In the genomic region with DNA sequence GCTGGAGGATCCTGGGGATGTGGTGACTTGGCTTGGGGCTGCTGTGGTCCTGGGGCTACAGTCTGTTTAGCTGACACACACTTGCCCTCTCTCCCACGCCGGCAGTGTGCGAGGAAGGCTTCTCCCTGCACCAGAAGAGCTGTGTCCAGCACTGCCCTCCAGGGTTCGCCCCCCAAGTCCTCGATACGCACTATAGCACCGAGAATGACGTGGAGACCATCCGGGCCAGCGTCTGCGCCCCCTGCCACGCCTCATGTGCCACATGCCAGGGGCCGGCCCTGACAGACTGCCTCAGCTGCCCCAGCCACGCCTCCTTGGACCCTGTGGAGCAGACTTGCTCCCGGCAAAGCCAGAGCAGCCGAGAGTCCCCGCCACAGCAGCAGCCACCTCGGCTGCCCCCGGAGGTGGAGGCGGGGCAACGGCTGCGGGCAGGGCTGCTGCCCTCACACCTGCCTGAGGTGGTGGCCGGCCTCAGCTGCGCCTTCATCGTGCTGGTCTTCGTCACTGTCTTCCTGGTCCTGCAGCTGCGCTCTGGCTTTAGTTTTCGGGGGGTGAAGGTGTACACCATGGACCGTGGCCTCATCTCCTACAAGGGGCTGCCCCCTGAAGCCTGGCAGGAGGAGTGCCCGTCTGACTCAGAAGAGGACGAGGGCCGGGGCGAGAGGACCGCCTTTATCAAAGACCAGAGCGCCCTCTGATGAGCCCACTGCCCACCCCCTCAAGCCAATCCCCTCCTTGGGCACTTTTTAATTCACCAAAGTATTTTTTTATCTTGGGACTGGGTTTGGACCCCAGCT, we compare ENCODE assay signal across 19 cellular contexts. TPM values are rescaled to one million over a fixed set of nuclear protein-coding genes. Genes with fewer than 3 reads are reported as not detected.
DNase-seq lines count a peak whose midpoint lies in the region; ATAC-seq and TF ChIP-seq lines count a peak whose summit lies in the region.
"Had no signal": no experiment of that assay in that cellular context is flagged by ENCODE, and none has a peak within 500 bp of the region (broad histone marks: within the 10 kb centered on the region; RNA-seq: fewer than 3 reads in every experiment).

No MANE protein-coding gene starts in this region.

- H3K4me2 ChIP-seq in IMR-90 (ENCODE audit: low read depth, low read length) (no peak overlapping the region), trophoblast cell (ENCODE audit: low read length) (no peak overlapping the region)
- H3K4me2 ChIP-seq: PC-9 had no signal

- H3K4me1 ChIP-seq in IMR-90 (ENCODE audit: control insufficient read depth, insufficient read depth, low read length) (peaks cover 16% of the 10 kb centered on the region), trophoblast cell (ENCODE audit: control insufficient read depth in 1 of 2, insufficient read depth in 2 of 2, low read length in 2 of 2) (peaks cover 22 to 24% of the 10 kb centered on the region in 2 experiments)
- H3K4me1 ChIP-seq: BE2C had no signal

- peaks cover 16% of the 10 kb centered on the region for H3K4me1 Mint-ChIP-seq in chondrocyte (ENCODE audit: low read depth)

- peaks cover 9% of the 10 kb centered on the region for H3K79me2 ChIP-seq in trophoblast cell (ENCODE audit: control insufficient read depth, insufficient read depth, low read length, poor library complexity)

- H3K79me1 ChIP-seq in IMR-90 (ENCODE audit: low read depth in 1 of 2, low read length in 2 of 2) (peaks cover 9 to 24% of the 10 kb centered on the region in 2 experiments; a peak in 3 of 4 replicates), trophoblast cell (ENCODE audit: low read length) (peaks cover 20% of the 10 kb centered on the region)

- H3K14ac ChIP-seq in IMR-90 (replicated peaks; ENCODE audit: low read depth, low read length) (no peak overlapping the region), trophoblast cell (ENCODE audit: low read length) (no peak overlapping the region)

- CTCF ChIA-PET in IMR-90 (lab: Yijun Ruan, JAX): no interaction called here

- intact Hi-C loops in IMR-90 (cut with micrococcal nuclease): no loop called here

- H3K36me3 ChIP-seq in H7 (replicated peaks; ENCODE audit: control insufficient read depth, insufficient read depth, low read length): peaks cover 16% of the 10 kb centered on the region
- H3K36me3 ChIP-seq in IMR-90 (ENCODE audit: control insufficient read depth, insufficient read depth, low read length): peaks cover 54% of the 10 kb centered on the region
- peaks cover 67 to 68% of the 10 kb centered on the region in 2 experiments for H3K36me3 ChIP-seq in trophoblast cell (ENCODE audit: control insufficient read depth in 1 of 2, insufficient read depth in 2 of 2, low read length in 2 of 2)

- H3K27me3 ChIP-seq in H7 (ENCODE audit: control insufficient read depth, insufficient read depth, low read length): no peaks in the 10 kb centered on the region
- H3K27me3 ChIP-seq in IMR-90 (ENCODE audit: control insufficient read depth, insufficient read depth, low read length): no peaks in the 10 kb centered on the region
- no peaks in the 10 kb centered on the region for H3K27me3 ChIP-seq in trophoblast cell (ENCODE audit: insufficient read depth, low read length)
- H3K27me3 ChIP-seq: BE2C had no signal

- H4K5ac ChIP-seq in IMR-90 (ENCODE audit: low read depth, low read length): no peak overlapping the region

- H3K27ac Mint-ChIP-seq in chondrocyte (ENCODE audit: unreplicated experiment): no peak overlapping the region
- H3K27ac Mint-ChIP-seq: CD4-positive, alpha-beta T cell had no signal

- H3K23ac ChIP-seq in IMR-90 (ENCODE audit: low read depth, low read length) (no peak overlapping the region), trophoblast cell (ENCODE audit: low read length) (no peak overlapping the region)

- H2AK5ac ChIP-seq in IMR-90 (ENCODE audit: low read depth, low read length) (no peak overlapping the region), trophoblast cell (ENCODE audit: low read length) (no peak overlapping the region)

- H3K4me3 ChIP-seq in H7 (ENCODE audit: insufficient read depth, low read depth, low read length) (no peak overlapping the region), IMR-90 (ENCODE audit: insufficient read depth, low read depth, low read length) (no peak overlapping the region), trophoblast cell (ENCODE audit: low read depth, low read length) (no peak overlapping the region)
- H3K4me3 ChIP-seq: PC-9, SK-N-MC had no signal

- dilution Hi-C loops in IMR-90 (cut with HindIII; ENCODE audit: low sequenced_read_pairs, unreplicated experiment): no loop called here

- H2AFZ ChIP-seq in IMR-90 (replicated peaks; ENCODE audit: low read length, poor library complexity) (no peak overlapping the region), trophoblast cell (ENCODE audit: insufficient read depth, low read length, poor library complexity) (no peak overlapping the region)
- H2AFZ ChIP-seq: PC-9 had no signal

- no peaks in the 10 kb centered on the region for H4K20me1 ChIP-seq in IMR-90 (ENCODE audit: insufficient read depth, low read length)

- no peak overlapping the region for H3K9ac ChIP-seq in IMR-90 (ENCODE audit: low read depth, low read length)
- no peak overlapping the region for H3K9ac ChIP-seq in trophoblast cell (ENCODE audit: low read length)

- H2BK120ac ChIP-seq in IMR-90 (ENCODE audit: low read depth, low read length) (no peak overlapping the region), trophoblast cell (ENCODE audit: insufficient read depth, low read length, poor library complexity) (no peak overlapping the region)

- H3K18ac ChIP-seq in IMR-90 (ENCODE audit: low read depth, low read length): no peak overlapping the region
- H3K18ac ChIP-seq in trophoblast cell (ENCODE audit: low read length): no peak overlapping the region

- no peak overlapping the region for H2BK5ac ChIP-seq in IMR-90 (ENCODE audit: low read depth, low read length, poor library complexity, severe bottlenecking)
- no peak overlapping the region for H2BK5ac ChIP-seq in trophoblast cell (ENCODE audit: low read depth, low read length, poor library complexity)

- H4K8ac ChIP-seq in IMR-90 (ENCODE audit: low read depth in 2 of 2, low read length in 2 of 2) (no peak overlapping the region), trophoblast cell (ENCODE audit: low read depth, low read length) (no peak overlapping the region)

- TSS peak; percentile 69 for BruUV-seq in IMR-90 (replicated peaks; lab: Mats Ljungman, UMichigan)

- TF ChIP-seq RAD21 in IMR-90 (IDR thresholded peaks at IDR 0.05; ENCODE audit: low read length): no peak

- no peak overlapping the region for H3K4me3 Mint-ChIP-seq in chondrocyte (ENCODE audit: unreplicated experiment)
- H3K4me3 Mint-ChIP-seq: CD4-positive, alpha-beta T cell had no signal

- H4K12ac ChIP-seq in trophoblast cell (ENCODE audit: low read depth, low read length): no peak overlapping the region

- 93% methylated on average over 27 of the region's 35 CpGs; no CpG with 5 or more reads in 1 of the 2 experiments for WGBS in IMR-90 (ENCODE audit: extremely low coverage in 2 of 2, insufficient read length in 1 of 2), 2 experiments
- no CpG with 5 or more reads among the region's 35 CpGs for WGBS in trophoblast cell (ENCODE audit: extremely low coverage, insufficient coverage, insufficient read length)

- H2BK20ac ChIP-seq in IMR-90 (ENCODE audit: low read depth, low read length): no peak overlapping the region

- no peak for TF ChIP-seq POLR2A in IMR-90 (IDR thresholded peaks at IDR 0.05; ENCODE audit: low read depth, low read length)

- H3K9me3 ChIP-seq in IMR-90 (ENCODE audit: control insufficient read depth, insufficient read depth, low read length) (no peaks in the 10 kb centered on the region), trophoblast cell (ENCODE audit: insufficient read depth, low read depth, low read length) (peaks cover 5% of the 10 kb centered on the region)
- H3K9me3 ChIP-seq: BE2C had no signal

- TF ChIP-seq CTCF in IMR-90 (conservative IDR thresholded peaks at IDR 0.05; ENCODE audit: low read depth, low read length) (no peak), chondrocyte (IDR thresholded peaks at IDR 0.05) (no peak)

- H3K9me3 Mint-ChIP-seq in chondrocyte (ENCODE audit: low read depth): no peaks in the 10 kb centered on the region
- H3K9me3 Mint-ChIP-seq: CD4-positive, alpha-beta T cell had no signal

- no peak overlapping the region for H2AK9ac ChIP-seq in IMR-90 (replicated peaks; ENCODE audit: low read depth, low read length, poor library complexity)

- H3K36me3 Mint-ChIP-seq in chondrocyte (ENCODE audit: low read depth): peaks cover 22% of the 10 kb centered on the region

- no peak overlapping the region for H4K91ac ChIP-seq in IMR-90 (ENCODE audit: insufficient read depth, low read depth, low read length)
- no peak overlapping the region for H4K91ac ChIP-seq in trophoblast cell (ENCODE audit: low read depth, low read length)

- DNase-seq in H7 (peak; percentile 68), IMR-90 (no peak), chondrocyte (ENCODE audit: low spot score) (peak; percentile 94), trophoblast cell (peak; percentile 46 to 54), NAMALWA (ENCODE audit: low spot score) (no peak)
- DNase-seq in activated T-cell treated with anti-CD3 and anti-CD28 coated beads, Interleukin-2, amount 50 U/mL, for 48 hours: no peak
- DNase-seq: BE2C; Calu3; CD4-positive, alpha-beta T cell; DMS79; HCEC 1CT; KBM-7; NCI-H1436; NCI-H2029 treated with DMSO at 0.1 percent for 48 hours; NCI-H510A; NCI-H82; PC-9 had no signal

- in situ Hi-C loops in IMR-90 (cut with MboI; ENCODE audit: low sequenced_read_pairs): loop anchor here (10.0 to 25.0 kb wide), 2 partner anchors 387 to 569 kb away; no protein-coding TSS in a partner anchor

- H3K4ac ChIP-seq in IMR-90 (ENCODE audit: low read depth, low read length) (no peak overlapping the region), trophoblast cell (ENCODE audit: low read depth, low read length) (no peak overlapping the region)

- H3K56ac ChIP-seq in IMR-90 (ENCODE audit: extremely low read depth, insufficient read depth, low read length): no peak overlapping the region

- H3K27ac ChIP-seq in IMR-90 (ENCODE audit: insufficient read depth, low read length): no peak overlapping the region
- H3K27ac ChIP-seq in trophoblast cell (ENCODE audit: low read depth, low read length): no peak overlapping the region
- H3K27ac ChIP-seq: PC-9, SK-N-MC had no signal

- ATAC-seq in IMR-90 (ENCODE audit: low read depth): no peak
- no peak for ATAC-seq in GM19324 (IDR thresholded peaks at IDR 0.05; ENCODE audit: low FRiP score, unreplicated experiment)

- H2BK15ac ChIP-seq in IMR-90 (ENCODE audit: low read depth, low read length): no peak overlapping the region

- no peaks in the 10 kb centered on the region for H3K27me3 Mint-ChIP-seq in chondrocyte (ENCODE audit: low read depth)

- no peak overlapping the region for H2BK12ac ChIP-seq in trophoblast cell (ENCODE audit: low read length)

- POLR2A ChIA-PET in IMR-90 (lab: Charles Lee; ENCODE audit: unreplicated experiment): no interaction called here

- no peaks in the 10 kb centered on the region for H3K9me1 ChIP-seq in IMR-90 (ENCODE audit: insufficient read depth, low read length)

RNA-seq across cellular contexts. Expression of gene FES, which starts 2.9 kb away (rescaled TPM):
- 11.2 and 13.6 TPM in 2 replicates for total RNA-seq in H7 (2014; rRNA removed; shearing (Covaris generic))
- 9.7 and 11.7 TPM in 2 replicates for total RNA-seq in IMR-90 (2012; rRNA removed)
- polyA plus RNA-seq in IMR-90 (2012; rRNA removed): 10.5 and 12.5 TPM in 2 replicates
- 7.8 and 7.9 TPM in 2 replicates for polyA plus RNA-seq in IMR-90 (2012; cell fraction: cytosol; rRNA removed)
- polyA plus RNA-seq in IMR-90 (2012; cell fraction: nucleus; rRNA removed; ENCODE audit: low replicate concordance): 61.9 and 147 TPM in 2 replicates
- total RNA-seq in chondrocyte: 2.4 to 2.7 TPM (median 2.4 TPM) in 3 replicates
- polyA plus RNA-seq in trophoblast cell (2013): 11.0 and 11.7 TPM in 2 replicates

RNA-seq across cellular contexts. Expression of gene FURIN, which starts 13.0 kb away (rescaled TPM):
- 56.5 and 68.9 TPM in 2 replicates for total RNA-seq in H7 (2014; rRNA removed; shearing (Covaris generic))
- total RNA-seq in IMR-90 (2012; rRNA removed) (30.8 and 34.8 TPM in 2 replicates), chondrocyte (66.2 to 118 TPM (median 71.1 TPM) in 3 replicates)
- 54.3 and 59.5 TPM in 2 replicates for polyA plus RNA-seq in IMR-90 (2012; rRNA removed)
- 63.9 and 93.8 TPM in 2 replicates for polyA plus RNA-seq in IMR-90 (2012; cell fraction: cytosol; rRNA removed)
- polyA plus RNA-seq in IMR-90 (2012; cell fraction: nucleus; rRNA removed; ENCODE audit: low replicate concordance): 31.1 and 62.0 TPM in 2 replicates
- 241 and 261 TPM in 2 replicates for polyA plus RNA-seq in trophoblast cell (2013)

RNA-seq across cellular contexts. Expression of gene MAN2A2, which starts 21.7 kb away (rescaled TPM):
- 7.4 and 11.6 TPM in 2 replicates for total RNA-seq in H7 (2014; rRNA removed; shearing (Covaris generic))
- total RNA-seq in IMR-90 (2012; rRNA removed) (3.4 and 6.1 TPM in 2 replicates), chondrocyte (49.4 to 57.0 TPM (median 51.4 TPM) in 3 replicates)
- polyA plus RNA-seq in IMR-90 (2012; rRNA removed): 52.5 and 55.5 TPM in 2 replicates
- 22.5 and 26.8 TPM in 2 replicates for polyA plus RNA-seq in IMR-90 (2012; cell fraction: cytosol; rRNA removed)
- 104 and 294 TPM in 2 replicates for polyA plus RNA-seq in IMR-90 (2012; cell fraction: nucleus; rRNA removed; ENCODE audit: low replicate concordance)
- polyA plus RNA-seq in trophoblast cell (2013): 21.0 and 22.3 TPM in 2 replicates

RNA-seq across cellular contexts. Expression of gene HDDC3, which starts 51.0 kb away (rescaled TPM):
- 16.2 and 19.4 TPM in 2 replicates for total RNA-seq in H7 (2014; rRNA removed; shearing (Covaris generic))
- total RNA-seq in IMR-90 (2012; rRNA removed) (7.2 and 7.9 TPM in 2 replicates), chondrocyte (10.5 to 12.2 TPM (median 10.8 TPM) in 3 replicates)
- 10.7 and 10.8 TPM in 2 replicates for polyA plus RNA-seq in IMR-90 (2012; rRNA removed)
- 13.8 and 14.7 TPM in 2 replicates for polyA plus RNA-seq in IMR-90 (2012; cell fraction: cytosol; rRNA removed)
- 11.7 and 12.4 TPM in 2 replicates for polyA plus RNA-seq in IMR-90 (2012; cell fraction: nucleus; rRNA removed; ENCODE audit: low replicate concordance)
- polyA plus RNA-seq in trophoblast cell (2013): 6.9 and 7.4 TPM in 2 replicates

RNA-seq across cellular contexts. Expression of gene UNC45A, which starts 53.7 kb away (rescaled TPM):
- 85.9 and 87.2 TPM in 2 replicates for total RNA-seq in H7 (2014; rRNA removed; shearing (Covaris generic))
- 85.3 and 100 TPM in 2 replicates for total RNA-seq in IMR-90 (2012; rRNA removed)
- 68.9 and 77.5 TPM in 2 replicates for polyA plus RNA-seq in IMR-90 (2012; rRNA removed)
- polyA plus RNA-seq in IMR-90 (2012; cell fraction: cytosol; rRNA removed): 58.6 and 77.5 TPM in 2 replicates
- 120 and 174 TPM in 2 replicates for polyA plus RNA-seq in IMR-90 (2012; cell fraction: nucleus; rRNA removed; ENCODE audit: low replicate concordance)
- total RNA-seq in chondrocyte: 70.9 to 85.7 TPM (median 73.2 TPM) in 3 replicates
- polyA plus RNA-seq in trophoblast cell (2013): 32.0 and 33.0 TPM in 2 replicates

Comparison
In these comparisons a context has a peak if more than half of its experiments do, and no peak if none do; other contexts are left out.
1. DNase-seq: peak in H7 (single experiment), chondrocyte (single experiment) and trophoblast cell (2 of 2); none in IMR-90 (single experiment), NAMALWA (single experiment) and activated T-cell treated with anti-CD3 and anti-CD28 coated beads, Interleukin-2, amount 50 U/mL, for 48 hours (0 of 2).